In genomic region chr7:158706273-158706704, GRCh38 we compare ENCODE assay signal across 13 cellular contexts. TPM values are rescaled to one million over a fixed set of nuclear protein-coding genes. Genes with fewer than 3 reads are reported as not detected.
A peak's percentile ranks its signal among the peaks of the same experiment; 100 is the strongest.
DNase-seq lines count a peak whose midpoint lies in the region; ATAC-seq and TF ChIP-seq lines count a peak whose summit lies in the region.
"Had no signal": no experiment of that assay in that cellular context is flagged by ENCODE, and none has a peak within 500 bp of the region (broad histone marks: within the 10 kb centered on the region; RNA-seq: fewer than 3 reads in every experiment).

No MANE protein-coding gene starts in this region.

- peaks cover 8% of the 10 kb centered on the region for H3F3A ChIP-seq in neural progenitor cell (ENCODE audit: low read depth)

- H3K4me3 Mint-ChIP-seq in activated CD4-positive, alpha-beta T cell treated with anti-CD3 and anti-CD28 coated beads, Interleukin-2, amount 10 ng/mL, durations not matched to agents 7 days and 5 days: peak overlapping the region; percentile 89
- peak overlapping the region; percentile 32 to 93 (median 88) for H3K4me3 Mint-ChIP-seq in IgD-negative memory B cell
- H3K4me3 Mint-ChIP-seq in activated naive CD8-positive, alpha-beta T cell treated with anti-CD3 and anti-CD28 coated beads, Interleukin-2, amount 10 ng/mL, durations not matched to agents 7 days and 5 days: peak overlapping the region; percentile 67
- peak overlapping the region; percentile 77 for H3K4me3 Mint-ChIP-seq in neural progenitor cell

- H3K27ac Mint-ChIP-seq in activated CD4-positive, alpha-beta T cell treated with anti-CD3 and anti-CD28 coated beads, Interleukin-2, amount 10 ng/mL, durations not matched to agents 7 days and 5 days: peak overlapping the region; percentile 54
- peak overlapping the region in 1 of 3 donors; percentile 18 for H3K27ac Mint-ChIP-seq in IgD-negative memory B cell
- H3K27ac Mint-ChIP-seq in activated naive CD8-positive, alpha-beta T cell treated with anti-CD3 and anti-CD28 coated beads, Interleukin-2, amount 10 ng/mL, durations not matched to agents 7 days and 5 days: peak overlapping the region; percentile 75
- no peak overlapping the region for H3K27ac Mint-ChIP-seq in neural progenitor cell

- H2AFZ ChIP-seq in neural progenitor cell (replicated peaks): no peak overlapping the region

- H3K36me3 Mint-ChIP-seq in activated CD4-positive, alpha-beta T cell treated with anti-CD3 and anti-CD28 coated beads, Interleukin-2, amount 10 ng/mL, durations not matched to agents 7 days and 5 days (ENCODE audit: low read depth): peaks cover 47% of the 10 kb centered on the region
- H3K36me3 Mint-ChIP-seq in IgD-negative memory B cell (no peaks in the 10 kb centered on the region), neural progenitor cell (peaks cover 2% of the 10 kb centered on the region)
- peaks cover 29% of the 10 kb centered on the region for H3K36me3 Mint-ChIP-seq in activated naive CD8-positive, alpha-beta T cell treated with anti-CD3 and anti-CD28 coated beads, Interleukin-2, amount 10 ng/mL, durations not matched to agents 7 days and 5 days

- CTCF ChIA-PET in activated CD4-positive, alpha-beta T cell treated with anti-CD3 and anti-CD28 coated beads, Interleukin-2, amount 10 ng/mL, durations not matched to agents 7 days and 5 days (lab: Charles Lee): interaction anchor here (0.7 to 1.1 kb wide), 2 partner anchors 44 to 271 kb away, joined by 3 read pairs; no protein-coding TSS in a partner anchor

- peaks cover 14% of the 10 kb centered on the region for H4K20me1 ChIP-seq in neural progenitor cell (ENCODE audit: low read depth)

- H3K9me3 ChIP-seq in neural progenitor cell (ENCODE audit: low read depth) (no peaks in the 10 kb centered on the region), thyroid gland (no peaks in the 10 kb centered on the region)
- H3K9me3 ChIP-seq: SJSA1 had no signal

- no peak for TF ChIP-seq POLR2A in thyroid gland (IDR thresholded peaks at IDR 0.05)

- H3K4me1 ChIP-seq in neural progenitor cell (peaks cover 18% of the 10 kb centered on the region), thyroid gland (peaks cover 0 to 6% of the 10 kb centered on the region in 2 donors)

- H3K27me3 ChIP-seq in neural progenitor cell (no peaks in the 10 kb centered on the region), thyroid gland (no peaks in the 10 kb centered on the region)
- H3K27me3 ChIP-seq: SJSA1 had no signal

- H3K4me1 Mint-ChIP-seq in activated CD4-positive, alpha-beta T cell treated with anti-CD3 and anti-CD28 coated beads, Interleukin-2, amount 10 ng/mL, durations not matched to agents 7 days and 5 days: peaks cover 44% of the 10 kb centered on the region
- peaks cover 11 to 20% (median 12%) of the 10 kb centered on the region in 3 donors for H3K4me1 Mint-ChIP-seq in IgD-negative memory B cell
- H3K4me1 Mint-ChIP-seq in activated naive CD8-positive, alpha-beta T cell treated with anti-CD3 and anti-CD28 coated beads, Interleukin-2, amount 10 ng/mL, durations not matched to agents 7 days and 5 days: peaks cover 37% of the 10 kb centered on the region
- H3K4me1 Mint-ChIP-seq in neural progenitor cell: peaks cover 28% of the 10 kb centered on the region

- intact Hi-C loops in thyroid gland (cut with DNase I): loop anchor here (10.0 kb wide), 1 partner anchor 129 kb away; no protein-coding TSS in a partner anchor

- no peaks in the 10 kb centered on the region for H3K27me3 Mint-ChIP-seq in activated CD4-positive, alpha-beta T cell treated with anti-CD3 and anti-CD28 coated beads, Interleukin-2, amount 10 ng/mL, durations not matched to agents 7 days and 5 days
- H3K27me3 Mint-ChIP-seq in IgD-negative memory B cell (no peaks in the 10 kb centered on the region), neural progenitor cell (ENCODE audit: insufficient read depth, low read depth) (peaks cover 3% of the 10 kb centered on the region)
- H3K27me3 Mint-ChIP-seq in activated naive CD8-positive, alpha-beta T cell treated with anti-CD3 and anti-CD28 coated beads, Interleukin-2, amount 10 ng/mL, durations not matched to agents 7 days and 5 days: no peaks in the 10 kb centered on the region

- H3K27ac ChIP-seq in neural progenitor cell (no peak overlapping the region), thyroid gland (no peak overlapping the region)
- H3K27ac ChIP-seq: SJSA1 had no signal

- no peak overlapping the region for H3K4me3 ChIP-seq in neural progenitor cell
- no peak overlapping the region for H3K4me3 ChIP-seq in thyroid gland (replicated peaks in 1 of 3)

- TF ChIP-seq CTCF in neural progenitor cell (IDR thresholded peaks at IDR 0.05) (no peak), thyroid gland (IDR thresholded peaks at IDR 0.05) (no peak)

- H3K36me3 ChIP-seq in neural progenitor cell (no peaks in the 10 kb centered on the region), thyroid gland (no peaks in the 10 kb centered on the region)

- no peak for DNase-seq in activated CD4-positive, alpha-beta T cell treated with anti-CD3 and anti-CD28 coated beads, Interleukin-2, amount 10 ng/mL, durations not matched to agents 7 days and 5 days
- no peak for DNase-seq in activated CD4-positive, alpha-beta T cell treated with anti-CD3 and anti-CD28 coated beads for 1 hour
- no peak for DNase-seq in activated naive CD8-positive, alpha-beta T cell treated with anti-CD3 and anti-CD28 coated beads, Interleukin-2, amount 10 ng/mL, durations not matched to agents 7 days and 5 days
- DNase-seq in neural progenitor cell (ENCODE audit: low spot score) (no peak), NCI-H345 treated with DMSO at 0.1 percent for 48 hours (lab: John Stamatoyannopoulos, UW; ENCODE audit: unreplicated experiment) (no peak), NCI-H2196 (lab: John Stamatoyannopoulos, UW; ENCODE audit: unreplicated experiment) (no peak), thyroid gland (no peak)
- DNase-seq: activated CD4-positive, alpha-beta T cell treated with anti-CD3 and anti-CD28 coated beads for 48 hours; EL; NCI-H1694; NCI-H748 treated with DMSO at 0.1 percent for 48 hours had no signal

- no peak overlapping the region for H3K9ac ChIP-seq in neural progenitor cell

- no peak for ATAC-seq in activated naive CD8-positive, alpha-beta T cell treated with anti-CD3 and anti-CD28 coated beads, Interleukin-2, amount 10 ng/mL, durations not matched to agents 7 days and 5 days (ENCODE audit: low read depth)

- WGBS in thyroid gland, 2 donors: 84 to 85% methylated on average over 5 of the region's 5 CpGs

- POLR2A ChIA-PET in activated CD4-positive, alpha-beta T cell treated with anti-CD3 and anti-CD28 coated beads, Interleukin-2, amount 10 ng/mL, durations not matched to agents 7 days and 5 days (lab: Charles Lee): interaction anchor here (1.1 kb wide), 1 partner anchor 158 kb away, joined by 3 read pairs; no protein-coding TSS in a partner anchor
- POLR2A ChIA-PET in activated naive CD8-positive, alpha-beta T cell treated with anti-CD3 and anti-CD28 coated beads, Interleukin-2, amount 10 ng/mL, durations not matched to agents 7 days and 5 days (lab: Charles Lee): interaction anchor here (2.0 kb wide), 1 partner anchor 270 kb away, joined by 10 read pairs; no protein-coding TSS in a partner anchor

- no peak overlapping the region for H3K4me2 ChIP-seq in neural progenitor cell

- peaks cover 33% of the 10 kb centered on the region for H3K79me2 ChIP-seq in neural progenitor cell (ENCODE audit: low read depth)

- H3K9me3 Mint-ChIP-seq in activated CD4-positive, alpha-beta T cell treated with anti-CD3 and anti-CD28 coated beads, Interleukin-2, amount 10 ng/mL, durations not matched to agents 7 days and 5 days: peaks cover 12% of the 10 kb centered on the region
- H3K9me3 Mint-ChIP-seq in IgD-negative memory B cell (no peaks in the 10 kb centered on the region), neural progenitor cell (peaks cover 5% of the 10 kb centered on the region)
- peaks cover 8% of the 10 kb centered on the region for H3K9me3 Mint-ChIP-seq in activated naive CD8-positive, alpha-beta T cell treated with anti-CD3 and anti-CD28 coated beads, Interleukin-2, amount 10 ng/mL, durations not matched to agents 7 days and 5 days

RNA-seq across cellular contexts. Expression of gene NCAPG2, which starts 1.7 kb away (rescaled TPM):
- 100 to 1,000 TPM; 139 to 173 TPM for total RNA-seq in activated CD4-positive, alpha-beta T cell treated with anti-CD3 and anti-CD28 coated beads, Interleukin-2, amount 10 ng/mL, durations not matched to agents 7 days and 5 days
- 2.0 TPM for polyA plus RNA-seq in IgD-negative memory B cell
- 100 to 1,000 TPM; 123 to 126 TPM for total RNA-seq in activated naive CD8-positive, alpha-beta T cell treated with anti-CD3 and anti-CD28 coated beads, Interleukin-2, amount 10 ng/mL, durations not matched to agents 7 days and 5 days
- 74.3 and 89.6 TPM in 2 replicates for total RNA-seq in neural progenitor cell (ENCODE audit: low replicate concordance)
- 1 to 10 TPM; 6.7 to 8.3 (median 7.7) TPM for total RNA-seq in thyroid gland
